11 cellular contexts compared by ENCODE assay signal in the genomic region with DNA sequence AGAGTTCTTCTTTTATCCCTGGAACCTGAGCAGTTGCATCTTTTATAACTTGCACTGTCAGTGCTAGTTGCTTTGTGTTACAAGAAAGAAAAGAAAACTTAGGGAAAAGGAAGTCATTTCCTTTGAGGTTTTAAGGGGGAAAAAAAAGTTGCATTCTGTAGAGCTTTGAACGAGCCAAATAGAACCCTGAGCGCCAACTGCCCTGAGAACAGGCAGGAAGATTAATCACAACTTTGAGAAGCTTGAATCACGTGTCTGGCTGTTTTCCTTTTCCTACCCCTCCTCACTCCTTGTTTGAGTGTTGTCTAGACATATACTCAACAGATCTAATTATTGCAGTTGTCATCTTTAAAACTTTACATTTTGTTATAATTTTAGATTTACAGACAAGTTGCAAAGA. TPM values are rescaled to one million over a fixed set of nuclear protein-coding genes. Genes with fewer than 3 reads are reported as not detected.
DNase-seq lines count a peak whose midpoint lies in the region; ATAC-seq, FAIRE-seq and TF ChIP-seq lines count a peak whose summit lies in the region.
"Had no signal": no experiment of that assay in that cellular context is flagged by ENCODE, and none has a peak within 500 bp of the region (broad histone marks: within the 10 kb centered on the region; RNA-seq: fewer than 3 reads in every experiment).

No MANE protein-coding gene starts in this region.

- peak in 1 of 5 donors; percentile 7 for DNase-seq in CD8-positive, alpha-beta memory T cell
- DNase-seq in LHCN-M2 (ENCODE audit: low read depth) (peak; percentile 57), bronchial epithelial cell (ENCODE audit: low read depth) (peak; percentile 61), mesothelial cell of epicardium (ENCODE audit: low spot score in 2 of 2, unreplicated experiment in 2 of 2) (no peak), NK-92 (lab: John Stamatoyannopoulos, UW; ENCODE audit: unreplicated experiment) (no peak), NCI-H2081 treated with DMSO at 0.1 percent for 48 hours (lab: John Stamatoyannopoulos, UW) (no peak), GM13977 (ENCODE audit: low spot score) (no peak)
- DNase-seq: activated CD8-positive, alpha-beta memory T cell treated with anti-CD3 and anti-CD28 coated beads, Interleukin-2, amount 50 U/mL, for 48 hours; gastrocnemius medialis; posterior cingulate gyrus had no signal

- in situ Hi-C loops in GM13977 (cut with MboI; ENCODE audit: low pct_unique_long_range_greater_than_20kb, low sequenced_read_pairs, unreplicated experiment), result no loop called here

- no peak for ATAC-seq in GM19324 (IDR thresholded peaks at IDR 0.05; ENCODE audit: low FRiP score, unreplicated experiment)
- ATAC-seq: gastrocnemius medialis had no signal

- no peak for FAIRE-seq in bronchial epithelial cell (lab: Jason Lieb, UNC)

- H3K27me3 ChIP-seq in CD8-positive, alpha-beta memory T cell (ENCODE audit: insufficient read depth, low read length, poor library complexity, severe bottlenecking), result no peaks in the 10 kb centered on the region
- H3K27me3 ChIP-seq in bronchial epithelial cell (ENCODE audit: control insufficient read depth, insufficient read depth, low read length), result no peaks in the 10 kb centered on the region
- H3K27me3 ChIP-seq: gastrocnemius medialis had no signal

- no peak overlapping the region for H3K4me3 ChIP-seq in CD8-positive, alpha-beta memory T cell (ENCODE audit: low read length)
- no peak overlapping the region for H3K4me3 ChIP-seq in bronchial epithelial cell (ENCODE audit: low read depth, low read length)
- H3K4me3 ChIP-seq: gastrocnemius medialis had no signal

- H3K4me3 Mint-ChIP-seq in CD8-positive, alpha-beta memory T cell, result peak overlapping the region in 6 of 7 donors; percentile 23 to 71 (median 69)
- no peak overlapping the region for H3K4me3 Mint-ChIP-seq in mesothelial cell of epicardium

- H3K4me1 ChIP-seq in CD8-positive, alpha-beta memory T cell (ENCODE audit: insufficient read depth, low read length), result peaks cover 76% of the 10 kb centered on the region

- TF ChIP-seq CTCF in bronchial epithelial cell (IDR thresholded peaks at IDR 0.05; ENCODE audit: insufficient read depth, low read length, severe bottlenecking), result no peak
- TF ChIP-seq CTCF in mesothelial cell of epicardium (IDR thresholded peaks at IDR 0.05; ENCODE audit: unreplicated experiment), result no peak
- no peak for TF ChIP-seq CTCF in GM13977 (IDR thresholded peaks at IDR 0.05; ENCODE audit: extremely low read depth, insufficient read depth, missing control alignments)

- POLR2A ChIA-PET in CD8-positive, alpha-beta memory T cell (lab: Charles Lee), result interaction anchor here (0.9 kb wide), 1 partner anchor 12 kb away, joined by 5 read pairs; the partner anchor contains the start of gene PCNX1

- no peaks in the 10 kb centered on the region for H3K36me3 ChIP-seq in CD8-positive, alpha-beta memory T cell (ENCODE audit: insufficient read depth, low read length)
- no peaks in the 10 kb centered on the region for H3K36me3 ChIP-seq in bronchial epithelial cell (ENCODE audit: control insufficient read depth, insufficient read depth, low read length)
- H3K36me3 ChIP-seq: gastrocnemius medialis had no signal

- no peaks in the 10 kb centered on the region for H3K9me3 ChIP-seq in CD8-positive, alpha-beta memory T cell (ENCODE audit: low read length)
- H3K9me3 ChIP-seq: gastrocnemius medialis had no signal

- peaks cover 0 to 14% (median 10%) of the 10 kb centered on the region in 3 donors for H3K36me3 Mint-ChIP-seq in CD8-positive, alpha-beta memory T cell
- H3K36me3 Mint-ChIP-seq in mesothelial cell of epicardium, result peaks cover 15% of the 10 kb centered on the region

- H3K27ac ChIP-seq in CD8-positive, alpha-beta memory T cell (ENCODE audit: low read depth, low read length), result no peak overlapping the region
- H3K27ac ChIP-seq: gastrocnemius medialis had no signal

- H3K27me3 Mint-ChIP-seq in CD8-positive, alpha-beta memory T cell, result no peaks in the 10 kb centered on the region
- no peaks in the 10 kb centered on the region for H3K27me3 Mint-ChIP-seq in mesothelial cell of epicardium (ENCODE audit: low read depth)

- no peaks in the 10 kb centered on the region for H3K9me3 Mint-ChIP-seq in CD8-positive, alpha-beta memory T cell
- peaks cover 10% of the 10 kb centered on the region for H3K9me3 Mint-ChIP-seq in mesothelial cell of epicardium

- peaks cover 85 to 100% (median 100%) of the 10 kb centered on the region in 3 donors for H3K4me1 Mint-ChIP-seq in CD8-positive, alpha-beta memory T cell
- peaks cover 23% of the 10 kb centered on the region for H3K4me1 Mint-ChIP-seq in mesothelial cell of epicardium

- peak overlapping the region; percentile 78 to 94 (median 90) for H3K27ac Mint-ChIP-seq in CD8-positive, alpha-beta memory T cell
- peak overlapping the region; percentile 76 for H3K27ac Mint-ChIP-seq in mesothelial cell of epicardium

- CTCF ChIA-PET in CD8-positive, alpha-beta memory T cell (lab: Charles Lee), result interaction anchor here (1.2 to 3.9 kb wide), 3 partner anchors 11 to 36 kb away, joined by 3 to 24 read pairs (median 13); partner anchors contain the start of gene PCNX1

RNA-seq across cellular contexts. Expression of gene PCNX1, which starts 12.5 kb away (rescaled TPM):
- total RNA-seq in CD8-positive, alpha-beta memory T cell, result 10 to 100 TPM; 37.4 to 46.2 TPM
- polyA plus RNA-seq in CD8-positive, alpha-beta memory T cell, result 13.4 TPM
- total RNA-seq in LHCN-M2 (2014; rRNA removed), result 24.0 and 24.9 TPM in 2 replicates
- polyA plus RNA-seq in LHCN-M2 (2012), result 7.0 TPM
- total RNA-seq in bronchial epithelial cell, result 24.5 and 34.4 TPM in 2 replicates
- total RNA-seq in mesothelial cell of epicardium, result 73.5 to 77.2 TPM (median 76.2 TPM) in 3 replicates

Comparison
In these comparisons a context has a peak if more than half of its experiments do, and no peak if none do; other contexts are left out.
1. DNase-seq: peak in LHCN-M2 (single experiment) and bronchial epithelial cell (single experiment); none in mesothelial cell of epicardium (0 of 2), NK-92 (single experiment), NCI-H2081 treated with DMSO at 0.1 percent for 48 hours (single experiment) and GM13977 (single experiment).